In genomic region chr5:134046801-134047707, GRCh38 we compare ENCODE assay signal across 1 cellular context.
TF ChIP-seq lines count a peak whose summit lies in the region.

No MANE protein-coding gene starts in this region.

TF ChIP-seq in WTC11, 78 proteins besides CTCF, POLR2A, EP300 and RAD21 (continued from another document):
- TF ChIP-seq ZNF425 (CRISPR knock-in tag; conservative IDR thresholded peaks at IDR 0.05) (no peak), GABPB1 (CRISPR knock-in tag; IDR thresholded peaks at IDR 0.05) (peak; percentile 28; the same call in 1 of the 2 replicates)
